Comparison of ENCODE assay signal across 1 cellular context in genomic region chr11:70731670-70732492, GRCh38.
TF ChIP-seq lines count a peak whose summit lies in the region.

No MANE protein-coding gene starts in this region.

TF ChIP-seq in WTC11, 78 proteins besides CTCF, POLR2A, EP300 and RAD21 (continued from another document):
- TF ChIP-seq ZNF281 (CRISPR knock-in tag; IDR thresholded peaks at IDR 0.05), result no peak
- no peak for TF ChIP-seq ZNF512 (CRISPR knock-in tag; IDR thresholded peaks at IDR 0.05; ENCODE audit: borderline replicate concordance)
- no peak for TF ChIP-seq ATF1 (CRISPR knock-in tag; IDR thresholded peaks at IDR 0.05)
- no peak for TF ChIP-seq JAZF1 (CRISPR knock-in tag; IDR thresholded peaks at IDR 0.05)
- TF ChIP-seq RORB (CRISPR knock-in tag; IDR thresholded peaks at IDR 0.05), result no peak
- TF ChIP-seq E2F4 (CRISPR knock-in tag; IDR thresholded peaks at IDR 0.05; ENCODE audit: borderline replicate concordance, low read depth), result no peak
- no peak for TF ChIP-seq ETV6 (CRISPR knock-in tag; IDR thresholded peaks at IDR 0.05)
- no peak for TF ChIP-seq RELA (CRISPR knock-in tag; IDR thresholded peaks at IDR 0.05; ENCODE audit: borderline replicate concordance)
- no peak for TF ChIP-seq ERG (CRISPR knock-in tag; IDR thresholded peaks at IDR 0.05)
- no peak for TF ChIP-seq AR (CRISPR knock-in tag; IDR thresholded peaks at IDR 0.05)
